ENCODE assay signal across 31 cellular contexts in the genomic region with DNA sequence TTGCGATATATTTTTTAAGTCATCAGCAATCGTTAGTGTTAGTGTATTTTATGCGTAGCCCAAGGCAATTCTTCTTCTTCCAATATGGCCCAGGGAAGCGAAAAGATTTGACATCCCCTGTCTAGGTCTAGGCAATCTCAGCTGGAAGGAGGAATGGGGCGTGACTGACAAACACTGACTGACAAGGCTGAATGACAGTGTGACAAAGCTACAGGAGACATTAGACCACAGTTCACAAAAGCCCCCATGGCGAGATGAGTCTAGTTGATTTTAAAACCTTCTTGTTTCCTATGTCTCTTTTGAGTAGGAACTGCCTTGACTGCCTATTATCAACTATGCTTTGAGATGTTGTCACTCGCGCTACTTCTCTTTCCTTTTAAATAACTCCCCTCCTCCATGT. TPM values are rescaled to one million over a fixed set of nuclear protein-coding genes. Genes with fewer than 3 reads are reported as not detected.
"Had no signal": no experiment of that assay in that cellular context is flagged by ENCODE, and none has a peak within 500 bp of the region (broad histone marks: within the 10 kb centered on the region; RNA-seq: fewer than 3 reads in every experiment).

No MANE protein-coding gene starts in this region.

- H3K9me3 ChIP-seq: adrenal gland, body of pancreas, colonic mucosa, esophagus muscularis mucosa, gastrocnemius medialis had no signal

- H3K4me3 ChIP-seq: adrenal gland, body of pancreas, colonic mucosa, esophagus muscularis mucosa, gastrocnemius medialis had no signal

- DNase-seq: activated CD4-positive, alpha-beta memory T cell treated with anti-CD3 and anti-CD28 coated beads for 36 hours; activated CD4-positive, alpha-beta T cell treated with anti-CD3 and anti-CD28 coated beads for 36 hours; activated CD4-positive, alpha-beta T cell treated with anti-CD3 and anti-CD28 coated beads, Interleukin-2, amount 10 ng/mL, durations not matched to agents 24 days and 14 days; activated CD4-positive, CD25-positive, alpha-beta regulatory T cell; activated CD4-positive, CD25-positive, alpha-beta regulatory T cell treated with anti-CD3 and anti-CD28 coated beads, Interleukin-2, amount 50 U/mL, for 72 hours; activated CD8-positive, alpha-beta memory T cell treated with anti-CD3 and anti-CD28 coated beads, Interleukin-2, amount 10 ng/mL, durations not matched to agents 7 days and 5 days; activated CD8-positive, alpha-beta memory T cell treated with anti-CD3 and anti-CD28 coated beads, Interleukin-2, amount 50 U/mL, for 4 hours; activated CD8-positive, alpha-beta T cell treated with anti-CD3 and anti-CD28 coated beads, Interleukin-2, amount 10 ng/mL, durations not matched to agents 7 days and 5 days; activated effector memory CD4-positive, alpha-beta T cell treated with anti-CD3 and anti-CD28 coated beads, Interleukin-2, amount 50 U/mL, for 16 hours; activated naive CD4-positive, alpha-beta T cell treated with anti-CD3 and anti-CD28 coated beads for 36 hours; activated naive CD8-positive, alpha-beta T cell treated with anti-CD3 and anti-CD28 coated beads for 36 hours; activated naive CD8-positive, alpha-beta T cell treated with anti-CD3 and anti-CD28 coated beads, Interleukin-2, amount 50 U/mL, for 24 hours; activated T-cell treated with anti-CD3 and anti-CD28 coated beads, Interleukin-2, amount 50 U/mL, for 1 hour; activated T-cell treated with anti-CD3 and anti-CD28 coated beads, Interleukin-2, amount 50 U/mL, for 48 hours; adrenal gland; amygdala; aorta; body of pancreas; central memory CD4-positive, alpha-beta T cell; cerebellar nuclear complex; colonic mucosa; effector memory CD4-positive, alpha-beta T cell; erythroblast; gastrocnemius medialis; T-helper 2 cell had no signal

- H3K27me3 ChIP-seq: adrenal gland, body of pancreas, colonic mucosa, esophagus muscularis mucosa, foreskin keratinocyte, gastrocnemius medialis had no signal

- H3K4me1 ChIP-seq: adrenal gland, body of pancreas, colonic mucosa, esophagus muscularis mucosa, foreskin keratinocyte, gastrocnemius medialis had no signal

- H3K36me3 ChIP-seq: adrenal gland, colonic mucosa, esophagus muscularis mucosa, gastrocnemius medialis had no signal

- H3K27ac ChIP-seq: adrenal gland, body of pancreas, colonic mucosa, esophagus muscularis mucosa, foreskin keratinocyte, gastrocnemius medialis had no signal

RNA-seq across cellular contexts. Expression of a gene that starts 42.3 kb away (rescaled TPM):
- total RNA-seq: activated CD4-positive, alpha-beta memory T cell treated with anti-CD3 and anti-CD28 coated beads for 36 hours; activated CD4-positive, alpha-beta T cell treated with anti-CD3 and anti-CD28 coated beads for 36 hours; activated CD4-positive, alpha-beta T cell treated with anti-CD3 and anti-CD28 coated beads, Interleukin-2, amount 10 ng/mL, durations not matched to agents 24 days and 14 days; activated CD8-positive, alpha-beta memory T cell treated with anti-CD3 and anti-CD28 coated beads for 36 hours; activated CD8-positive, alpha-beta memory T cell treated with anti-CD3 and anti-CD28 coated beads, Interleukin-2, amount 10 ng/mL, durations not matched to agents 7 days and 5 days; activated CD8-positive, alpha-beta T cell treated with anti-CD3 and anti-CD28 coated beads, Interleukin-2, amount 10 ng/mL, durations not matched to agents 7 days and 5 days; activated naive CD4-positive, alpha-beta T cell treated with anti-CD3 and anti-CD28 coated beads for 36 hours; activated naive CD8-positive, alpha-beta T cell treated with anti-CD3 and anti-CD28 coated beads for 36 hours; activated T-helper 1 cell treated with anti-CD3 and anti-CD28 coated beads, Interleukin-12 subunit alpha, Interleukin-12 subunit beta, Interleukin-2, Interleukin-4 antibody, amounts not matched to agents 30 ng/mL and 10 ng/mL and 1 ng/mL, durations not matched to agents 14 hours and 24 hours and 36 hours; activated T-helper 2 cell treated with anti-CD3 and anti-CD28 coated beads, Interferon-gamma antibody, Interleukin-2, Interleukin-4, amounts not matched to agents 10 μg/mL and 5 μg/mL and 100 μg/mL, durations not matched to agents 14 hours and 24 hours and 36 hours; body of pancreas; colonic mucosa; gastrocnemius medialis; T-helper 1 cell treated with Interleukin-12 subunit alpha and Interleukin-12 subunit beta and Interleukin-4 antibody, amounts not matched to agents 30 ng/mL and 1 ng/mL, for 36 hours had no signal
- polyA plus RNA-seq: aorta had no signal
